Comparison of ENCODE assay signal across 1 cellular context in genomic region chr5:142884029-142884428, GRCh38.
TF ChIP-seq lines count a peak whose summit lies in the region.

No MANE protein-coding gene starts in this region.

TF ChIP-seq in IMR-90, 13 proteins besides CTCF, POLR2A, EP300 and RAD21 (continued from another document):
- no peak for TF ChIP-seq MXI1 (IDR thresholded peaks at IDR 0.05; ENCODE audit: borderline replicate concordance, low read depth, low read length)
- no peak for TF ChIP-seq CHD1 (IDR thresholded peaks at IDR 0.05; ENCODE audit: low read depth, low read length)
- no peak for TF ChIP-seq BHLHE40 (IDR thresholded peaks at IDR 0.05; ENCODE audit: low read depth, low read length)
- no peak for TF ChIP-seq RFX5 (IDR thresholded peaks at IDR 0.05; ENCODE audit: low read depth, low read length)
- TF ChIP-seq SMC3 (IDR thresholded peaks at IDR 0.05; ENCODE audit: low read depth, low read length) = no peak
- no peak for TF ChIP-seq RCOR1 (IDR thresholded peaks at IDR 0.05; ENCODE audit: insufficient replicate concordance, low read length)
- TF ChIP-seq NFE2L2 (IDR thresholded peaks at IDR 0.05; ENCODE audit: low read depth, low read length) = no peak
- TF ChIP-seq MAZ (IDR thresholded peaks at IDR 0.05; ENCODE audit: borderline replicate concordance, low read depth, low read length) = no peak
- TF ChIP-seq CEBPB (IDR thresholded peaks at IDR 0.05; ENCODE audit: low read depth, low read length) = no peak
- no peak for TF ChIP-seq MAFK (IDR thresholded peaks at IDR 0.05; ENCODE audit: low read depth, low read length)
- TF ChIP-seq ELK1 (IDR thresholded peaks at IDR 0.05; ENCODE audit: borderline replicate concordance, low read depth, low read length) = no peak
